In the genomic region with DNA sequence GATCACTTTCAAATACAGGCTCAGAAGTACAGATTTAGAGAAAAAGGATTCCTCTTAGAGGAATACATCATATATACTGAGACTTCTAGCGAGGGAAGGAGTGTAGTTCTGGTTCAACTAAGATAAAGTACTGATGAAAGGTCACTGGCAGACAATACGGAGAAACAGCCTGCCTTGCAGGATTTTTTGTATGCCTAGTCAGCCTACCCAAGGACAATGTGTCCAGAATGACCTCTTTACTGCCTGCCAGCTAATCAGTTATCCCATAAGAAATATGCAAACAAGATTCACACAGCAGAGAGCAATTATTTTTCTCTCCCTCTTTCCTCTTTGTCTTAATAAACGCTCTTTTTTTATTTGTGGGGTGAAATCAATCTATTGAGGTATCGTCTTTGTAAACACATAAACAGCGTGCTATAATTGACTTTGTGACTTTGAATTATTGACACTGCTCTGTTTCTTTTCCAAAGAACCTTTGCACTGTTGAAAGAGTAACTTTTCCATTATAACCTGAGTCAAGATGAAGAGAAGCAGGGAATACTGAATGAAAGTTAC, we compare ENCODE assay signal across 10 cellular contexts. TPM values are rescaled to one million over a fixed set of nuclear protein-coding genes. Genes with fewer than 3 reads are reported as not detected.
DNase-seq lines count a peak whose midpoint lies in the region; ATAC-seq, FAIRE-seq and TF ChIP-seq lines count a peak whose summit lies in the region.
"Had no signal": no experiment of that assay in that cellular context is flagged by ENCODE, and none has a peak within 500 bp of the region (broad histone marks: within the 10 kb centered on the region; RNA-seq: fewer than 3 reads in every experiment).

No MANE protein-coding gene starts in this region.

- POLR2A ChIA-PET in A549 (lab: Yijun Ruan, JAX), result interaction anchor here (0.9 kb wide), 1 partner anchor 316 kb away, joined by 3 read pairs; a partner anchor contains a TSS

- DNase-seq in A549 (ENCODE audit: low read depth in 1 of 2, low spot score in 1 of 2) (no peak), adrenal gland (peak; percentile 50 to 81 (median 70)), kidney epithelial cell (ENCODE audit: low read depth) (no peak), NCI-H187 treated with DMSO at 0.1 percent for 48 hours (lab: John Stamatoyannopoulos, UW) (no peak)
- no peak for DNase-seq in activated CD4-positive, CD25-positive, alpha-beta regulatory T cell (lab: John Stamatoyannopoulos, UW)
- DNase-seq: COR-L47, NCI-H524 treated with DMSO at 0.1 percent for 48 hours had no signal

- H3K27me3 ChIP-seq in HUES6 (ENCODE audit: control insufficient read depth, insufficient read depth, low read length), result no peaks in the 10 kb centered on the region
- H3K27me3 ChIP-seq in adrenal gland, result no peaks in the 10 kb centered on the region
- H3K27me3 ChIP-seq in kidney epithelial cell (ENCODE audit: control insufficient read depth, insufficient read depth, low read length), result no peaks in the 10 kb centered on the region

- intact Hi-C loops in adrenal gland (cut with DNase I), result no loop called here

- no peak for TF ChIP-seq RAD21 in A549 (conservative IDR thresholded peaks at IDR 0.05 in 1 of 2, IDR thresholded peaks at IDR 0.05 in 1 of 2)

- no peak for FAIRE-seq in A549 (lab: Jason Lieb, UNC)

- WGBS in A549 (ENCODE audit: missing lambda C conversion rate), result 71% methylated on average over 5 of the region's 5 CpGs
- 21 to 39% (median 31%) methylated on average over 5 of the region's 5 CpGs for WGBS in adrenal gland, 4 donors

- H3K27ac ChIP-seq in A549 (no peak overlapping the region), HUES6 (ENCODE audit: low read depth, low read length) (no peak overlapping the region), adrenal gland (peak overlapping the region; percentile 82 to 98 (median 87))

- H3K36me3 ChIP-seq in HUES6 (ENCODE audit: control insufficient read depth, insufficient read depth, low read length), result peaks cover 5% of the 10 kb centered on the region
- no peaks in the 10 kb centered on the region for H3K36me3 ChIP-seq in adrenal gland (replicated peaks in 1 of 2)
- H3K36me3 ChIP-seq in kidney epithelial cell (ENCODE audit: control insufficient read depth, insufficient read depth, low read length), result peaks cover 2% of the 10 kb centered on the region

- ATAC-seq in A549, result no peak
- no peak for ATAC-seq in HG02798 (IDR thresholded peaks at IDR 0.05; ENCODE audit: poor library complexity, unreplicated experiment)
- ATAC-seq in GM18517 (IDR thresholded peaks at IDR 0.05; ENCODE audit: unreplicated experiment), result no peak

- CTCF ChIA-PET in A549 (lab: Yijun Ruan, JAX), result interaction anchor here (0.6 to 1.8 kb wide), 2 partner anchors 38 to 523 kb away, joined by 4 to 6 read pairs; no protein-coding TSS in a partner anchor

- TF ChIP-seq EP300 in A549 (IDR thresholded peaks at IDR 0.05), result no peak

- H3K4me2 ChIP-seq in A549, result peak overlapping the region; percentile 75

- H3K9me3 ChIP-seq in A549 (no peaks in the 10 kb centered on the region), HUES6 (ENCODE audit: control insufficient read depth, insufficient read depth, low read depth, low read length) (no peaks in the 10 kb centered on the region), adrenal gland (replicated peaks in 1 of 3) (no peaks in the 10 kb centered on the region)

- peaks cover 14% of the 10 kb centered on the region; the same call in 1 of the 3 replicates for H3K4me1 ChIP-seq in A549
- peaks cover 34% of the 10 kb centered on the region for H3K4me1 ChIP-seq in HUES6 (ENCODE audit: control insufficient read depth, insufficient read depth, low read length)
- peaks cover 39 to 47% of the 10 kb centered on the region in 2 donors for H3K4me1 ChIP-seq in adrenal gland (replicated peaks in 1 of 2)

- TF ChIP-seq POLR2A in A549 (IDR thresholded peaks at IDR 0.05; ENCODE audit: low read length), result no peak
- TF ChIP-seq POLR2A in adrenal gland (IDR thresholded peaks at IDR 0.05), result peak in 1 of 2 donors; percentile 82

- no peak overlapping the region for H3K9ac ChIP-seq in HUES6 (ENCODE audit: low read length)

- H3K4me3 ChIP-seq in A549 (no peak overlapping the region; the same call in 2 of the 3 replicates), HUES6 (ENCODE audit: low read depth, low read length) (peak overlapping the region; percentile 12; the same call in 1 of the 2 replicates), adrenal gland (peak overlapping the region in 1 of 4 donors; percentile 96), kidney epithelial cell (ENCODE audit: low read depth, low read length) (peak overlapping the region; percentile 2)

- no peak for TF ChIP-seq CTCF in A549 (IDR thresholded peaks at IDR 0.05)
- TF ChIP-seq CTCF in adrenal gland (IDR thresholded peaks at IDR 0.05), result no peak
- no peak for TF ChIP-seq CTCF in kidney epithelial cell (IDR thresholded peaks at IDR 0.05; ENCODE audit: insufficient read depth, low read length, poor library complexity, severe bottlenecking)

TF ChIP-seq in A549, 52 proteins besides CTCF, POLR2A, EP300 and RAD21 (continues in another document):
- no peak for TF ChIP-seq ZSCAN20 (CRISPR knock-in tag; IDR thresholded peaks at IDR 0.05)
- TF ChIP-seq RCOR1 (IDR thresholded peaks at IDR 0.05; ENCODE audit: low read depth, low read length), result no peak
- no peak for TF ChIP-seq CBX2 (IDR thresholded peaks at IDR 0.05; ENCODE audit: borderline replicate concordance, low read depth)
- TF ChIP-seq NFE2L2 (conservative IDR thresholded peaks at IDR 0.05; ENCODE audit: low read length), result no peak
- TF ChIP-seq JUNB (IDR thresholded peaks at IDR 0.05), result no peak
- TF ChIP-seq, protein P1, sequence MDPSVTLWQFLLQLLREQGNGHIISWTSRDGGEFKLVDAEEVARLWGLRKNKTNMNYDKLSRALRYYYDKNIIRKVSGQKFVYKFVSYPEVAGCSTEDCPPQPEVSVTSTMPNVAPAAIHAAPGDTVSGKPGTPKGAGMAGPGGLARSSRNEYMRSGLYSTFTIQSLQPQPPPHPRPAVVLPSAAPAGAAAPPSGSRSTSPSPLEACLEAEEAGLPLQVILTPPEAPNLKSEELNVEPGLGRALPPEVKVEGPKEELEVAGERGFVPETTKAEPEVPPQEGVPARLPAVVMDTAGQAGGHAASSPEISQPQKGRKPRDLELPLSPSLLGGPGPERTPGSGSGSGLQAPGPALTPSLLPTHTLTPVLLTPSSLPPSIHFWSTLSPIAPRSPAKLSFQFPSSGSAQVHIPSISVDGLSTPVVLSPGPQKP (IDR thresholded peaks at IDR 0.05; ENCODE audit: low read depth, low read length), result no peak
- TF ChIP-seq, protein P2, sequence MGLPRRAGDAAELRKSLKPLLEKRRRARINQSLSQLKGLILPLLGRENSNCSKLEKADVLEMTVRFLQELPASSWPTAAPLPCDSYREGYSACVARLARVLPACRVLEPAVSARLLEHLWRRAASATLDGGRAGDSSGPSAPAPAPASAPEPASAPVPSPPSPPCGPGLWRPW (IDR thresholded peaks at IDR 0.05), result no peak
- TF ChIP-seq, protein P3, sequence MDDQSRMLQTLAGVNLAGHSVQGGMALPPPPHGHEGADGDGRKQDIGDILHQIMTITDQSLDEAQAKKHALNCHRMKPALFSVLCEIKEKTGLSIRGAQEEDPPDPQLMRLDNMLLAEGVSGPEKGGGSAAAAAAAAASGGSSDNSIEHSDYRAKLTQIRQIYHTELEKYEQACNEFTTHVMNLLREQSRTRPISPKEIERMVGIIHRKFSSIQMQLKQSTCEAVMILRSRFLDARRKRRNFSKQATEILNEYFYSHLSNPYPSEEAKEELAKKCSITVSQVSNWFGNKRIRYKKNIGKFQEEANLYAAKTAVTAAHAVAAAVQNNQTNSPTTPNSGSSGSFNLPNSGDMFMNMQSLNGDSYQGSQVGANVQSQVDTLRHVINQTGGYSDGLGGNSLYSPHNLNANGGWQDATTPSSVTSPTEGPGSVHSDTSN (IDR thresholded peaks at IDR 0.05), result no peak
- TF ChIP-seq ZFP36 (IDR thresholded peaks at IDR 0.05; ENCODE audit: borderline replicate concordance, partially characterized antibody), result no peak
- TF ChIP-seq MAFK (IDR thresholded peaks at IDR 0.05; ENCODE audit: partially characterized antibody), result no peak
- no peak for TF ChIP-seq HOXB5 (CRISPR knock-in tag; IDR thresholded peaks at IDR 0.05)
- TF ChIP-seq, protein P4, sequence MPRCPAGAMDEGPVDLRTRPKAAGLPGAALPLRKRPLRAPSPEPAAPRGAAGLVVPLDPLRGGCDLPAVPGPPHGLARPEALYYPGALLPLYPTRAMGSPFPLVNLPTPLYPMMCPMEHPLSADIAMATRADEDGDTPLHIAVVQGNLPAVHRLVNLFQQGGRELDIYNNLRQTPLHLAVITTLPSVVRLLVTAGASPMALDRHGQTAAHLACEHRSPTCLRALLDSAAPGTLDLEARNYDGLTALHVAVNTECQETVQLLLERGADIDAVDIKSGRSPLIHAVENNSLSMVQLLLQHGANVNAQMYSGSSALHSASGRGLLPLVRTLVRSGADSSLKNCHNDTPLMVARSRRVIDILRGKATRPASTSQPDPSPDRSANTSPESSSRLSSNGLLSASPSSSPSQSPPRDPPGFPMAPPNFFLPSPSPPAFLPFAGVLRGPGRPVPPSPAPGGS (IDR thresholded peaks at IDR 0.05), result no peak
- TF ChIP-seq, protein P5, sequence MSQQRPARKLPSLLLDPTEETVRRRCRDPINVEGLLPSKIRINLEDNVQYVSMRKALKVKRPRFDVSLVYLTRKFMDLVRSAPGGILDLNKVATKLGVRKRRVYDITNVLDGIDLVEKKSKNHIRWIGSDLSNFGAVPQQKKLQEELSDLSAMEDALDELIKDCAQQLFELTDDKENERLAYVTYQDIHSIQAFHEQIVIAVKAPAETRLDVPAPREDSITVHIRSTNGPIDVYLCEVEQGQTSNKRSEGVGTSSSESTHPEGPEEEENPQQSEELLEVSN (IDR thresholded peaks at IDR 0.05; ENCODE audit: borderline replicate concordance, low read depth), result no peak
- no peak for TF ChIP-seq CEBPB (IDR thresholded peaks at IDR 0.05)

RNA-seq across cellular contexts. Expression of a gene that starts 1.4 kb away (rescaled TPM):
- polyA plus RNA-seq in A549 (2011; rRNA removed), result 5.6 TPM in 2 replicates
- polyA plus RNA-seq in A549 (2012; cell fraction: cytosol; rRNA removed), result 3.2 and 3.5 TPM in 2 replicates
- 4.6 and 6.1 TPM in 2 replicates for polyA plus RNA-seq in A549 (2012; cell fraction: nucleus; rRNA removed)
- polyA plus RNA-seq in A549 (2017; fragmentation: RNase III; extraction: RNeasy Plus Mini Kit Qiagen cat#74134 plus additional on column Dnase treatment), result 3.7 to 4.2 TPM (median 3.9 TPM) in 3 replicates
- 4.1 and 5.4 TPM in 2 replicates for polyA minus RNA-seq in A549 (2011; rRNA and poly(A)+ RNA removed)
- total RNA-seq in adrenal gland, result 10 to 100 TPM; 16.2 to 45.7 (median 32.9) TPM
- polyA plus RNA-seq in adrenal gland, result 10 to 100 TPM; 14.6 to 58.4 (median 16.0) TPM
- 13.5 and 14.3 TPM in 2 replicates for total RNA-seq in kidney epithelial cell

RNA-seq across cellular contexts. Expression of a gene that starts 24.4 kb away (rescaled TPM):
- polyA plus RNA-seq in A549 (2011; rRNA removed) (31.6 and 32.5 TPM in 2 replicates), A549 (2017; fragmentation: RNase III; extraction: RNeasy Plus Mini Kit Qiagen cat#74134 plus additional on column Dnase treatment) (27.8 to 31.9 TPM (median 31.8 TPM) in 3 replicates), adrenal gland (100 to 1,000 TPM in 1 of 3 donors, 10 to 100 TPM in 2; 24.8 to 111 (median 42.6) TPM)
- 11.4 and 13.2 TPM in 2 replicates for polyA plus RNA-seq in A549 (2012; cell fraction: cytosol; rRNA removed)
- polyA plus RNA-seq in A549 (2012; cell fraction: nucleus; rRNA removed), result 11.1 and 15.2 TPM in 2 replicates
- 36.0 and 42.7 TPM in 2 replicates for polyA minus RNA-seq in A549 (2011; rRNA and poly(A)+ RNA removed)
- total RNA-seq in adrenal gland (100 to 1,000 TPM; 164 to 271 (median 212) TPM), kidney epithelial cell (68.3 and 73.5 TPM in 2 replicates)

Comparison
In these comparisons a context has a peak if more than half of its experiments do, and no peak if none do; other contexts are left out.
1. DNase-seq: peak in adrenal gland (7 of 7); none in A549 (0 of 2), kidney epithelial cell (single experiment), activated CD4-positive, CD25-positive, alpha-beta regulatory T cell (0 of 4) and NCI-H187 treated with DMSO at 0.1 percent for 48 hours (single experiment).
2. H3K27ac ChIP-seq: peak in adrenal gland (5 of 5); none in A549 (0 of 2) and HUES6 (single experiment).